ENCODE assay signal across 23 cellular contexts in genomic region chr1:113958691-113959090, GRCh38. TPM values are rescaled to one million over a fixed set of nuclear protein-coding genes. Genes with fewer than 3 reads are reported as not detected.
DNase-seq lines count a peak whose midpoint lies in the region; ATAC-seq and TF ChIP-seq lines count a peak whose summit lies in the region.
"Had no signal": no experiment of that assay in that cellular context is flagged by ENCODE, and none has a peak within 500 bp of the region (broad histone marks: within the 10 kb centered on the region; RNA-seq: fewer than 3 reads in every experiment).

No MANE protein-coding gene starts in this region.

- TF ChIP-seq CTCF in IMR-90 (conservative IDR thresholded peaks at IDR 0.05; ENCODE audit: low read depth, low read length) (no peak), epithelial cell of esophagus (IDR thresholded peaks at IDR 0.05; ENCODE audit: insufficient read depth, low read depth, low read length, missing control alignments) (no peak)

- no peaks in the 10 kb centered on the region for H4K20me1 ChIP-seq in IMR-90 (ENCODE audit: insufficient read depth, low read length)

- WGBS in IMR-90 (ENCODE audit: extremely low coverage in 2 of 2, insufficient read length in 1 of 2), 2 experiments: no CpG with 5 or more reads among the region's 1 CpG

- no peak overlapping the region for H3K9ac ChIP-seq in IMR-90 (ENCODE audit: low read depth, low read length)

- TF ChIP-seq POLR2A in IMR-90 (IDR thresholded peaks at IDR 0.05; ENCODE audit: low read depth, low read length): no peak

- H2AK5ac ChIP-seq in IMR-90 (ENCODE audit: low read depth, low read length): no peak overlapping the region

- H2BK20ac ChIP-seq in IMR-90 (ENCODE audit: low read depth, low read length): no peak overlapping the region

- no peak overlapping the region for H2BK5ac ChIP-seq in IMR-90 (ENCODE audit: low read depth, low read length, poor library complexity, severe bottlenecking)

- dilution Hi-C loops in IMR-90 (cut with HindIII; ENCODE audit: low sequenced_read_pairs, unreplicated experiment): no loop called here

- DNase-seq in IMR-90 (peak; percentile 20), epithelial cell of esophagus (ENCODE audit: low read depth) (peak; percentile 66), SW480 (ENCODE audit: low spot score) (no peak)
- no peak for DNase-seq in activated T-helper 2 cell treated with anti-CD3 and anti-CD28 coated beads, Interferon-gamma antibody, Interleukin-2, Interleukin-4, amounts not matched to agents 10 μg/mL and 5 μg/mL and 100 μg/mL, durations not matched to agents 14 hours and 24 hours and 36 hours (ENCODE audit: low spot score)
- DNase-seq in stimulated activated effector memory CD8-positive, alpha-beta T cell treated with anti-CD3 and anti-CD28 coated beads, Interleukin-12 subunit alpha, Interleukin-12 subunit beta, amount 100 ng/mL, for 72 hours (ENCODE audit: low spot score in 2 of 2): no peak
- DNase-seq in CD8-positive, alpha-beta memory T cell: no peak
- DNase-seq: COR-L47, DMS 273 treated with DMSO at 0.1 percent for 48 hours, KBM-7, MM.1S, NCI-H1105 treated with DMSO at 0.1 percent for 48 hours, NCI-H2029 treated with DMSO at 0.1 percent for 48 hours, NCI-H2171, NCI-H345, NCI-H524, NCI-H774, Peyer's patch, SJCRH30 had no signal

- H3K27me3 ChIP-seq in IMR-90 (ENCODE audit: control insufficient read depth, insufficient read depth, low read length): no peaks in the 10 kb centered on the region
- no peaks in the 10 kb centered on the region for H3K27me3 ChIP-seq in CD8-positive, alpha-beta memory T cell (ENCODE audit: insufficient read depth, low read length, poor library complexity, severe bottlenecking)
- H3K27me3 ChIP-seq: BE2C, Peyer's patch, SJCRH30 had no signal

- H4K8ac ChIP-seq in IMR-90 (ENCODE audit: low read depth in 2 of 2, low read length in 2 of 2): no peak overlapping the region

- H3K9me3 ChIP-seq in IMR-90 (ENCODE audit: control insufficient read depth, insufficient read depth, low read length): no peaks in the 10 kb centered on the region
- H3K9me3 ChIP-seq in CD8-positive, alpha-beta memory T cell (ENCODE audit: low read length): no peaks in the 10 kb centered on the region
- H3K9me3 ChIP-seq: BE2C, HAP-1, Peyer's patch, SJCRH30 had no signal

- H3K14ac ChIP-seq in IMR-90 (replicated peaks; ENCODE audit: low read depth, low read length): no peak overlapping the region

- no peak overlapping the region for H3K18ac ChIP-seq in IMR-90 (ENCODE audit: low read depth, low read length)

- POLR2A ChIA-PET in IMR-90 (lab: Charles Lee; ENCODE audit: unreplicated experiment): no interaction called here
- POLR2A ChIA-PET in CD8-positive, alpha-beta memory T cell (lab: Charles Lee): no interaction called here

- CTCF ChIA-PET in IMR-90 (lab: Yijun Ruan, JAX): interaction anchor here (1.4 kb wide), 1 partner anchor 10 kb away, joined by 5 read pairs; no protein-coding TSS in a partner anchor
- CTCF ChIA-PET in CD8-positive, alpha-beta memory T cell (lab: Charles Lee): no interaction called here

- H3K23ac ChIP-seq in IMR-90 (ENCODE audit: low read depth, low read length): no peak overlapping the region

- H3K36me3 ChIP-seq in IMR-90 (ENCODE audit: control insufficient read depth, insufficient read depth, low read length): peaks cover 18% of the 10 kb centered on the region
- peaks cover 66% of the 10 kb centered on the region for H3K36me3 ChIP-seq in CD8-positive, alpha-beta memory T cell (ENCODE audit: insufficient read depth, low read length)

- H2BK15ac ChIP-seq in IMR-90 (ENCODE audit: low read depth, low read length): no peak overlapping the region

- H3K27me3 Mint-ChIP-seq in activated T-helper 2 cell treated with anti-CD3 and anti-CD28 coated beads, Interferon-gamma antibody, Interleukin-2, Interleukin-4, amounts not matched to agents 10 μg/mL and 5 μg/mL and 100 μg/mL, durations not matched to agents 14 hours and 24 hours and 36 hours (ENCODE audit: low read depth): no peaks in the 10 kb centered on the region
- no peaks in the 10 kb centered on the region for H3K27me3 Mint-ChIP-seq in CD8-positive, alpha-beta memory T cell

- in situ Hi-C loops in IMR-90 (cut with MboI; ENCODE audit: low sequenced_read_pairs): loop anchor here (25.0 kb wide), 1 partner anchor 754 kb away; the partner anchor contains the start of gene NRAS

- H3K4me3 ChIP-seq in IMR-90 (ENCODE audit: insufficient read depth, low read depth, low read length) (no peak overlapping the region), epithelial cell of esophagus (ENCODE audit: low read length) (no peak overlapping the region)
- no peak overlapping the region for H3K4me3 ChIP-seq in CD8-positive, alpha-beta memory T cell (ENCODE audit: low read length)
- H3K4me3 ChIP-seq: HAP-1, Peyer's patch, SJCRH30 had no signal

- intact Hi-C loops in IMR-90 (cut with micrococcal nuclease): no loop called here
- intact Hi-C loops in activated T-helper 2 cell treated with anti-CD3 and anti-CD28 coated beads, Interferon-gamma antibody, Interleukin-2, Interleukin-4, amounts not matched to agents 10 μg/mL and 5 μg/mL and 100 μg/mL, durations not matched to agents 14 hours and 24 hours and 36 hours (cut with micrococcal nuclease): no loop called here

- no peak for TF ChIP-seq RAD21 in IMR-90 (IDR thresholded peaks at IDR 0.05; ENCODE audit: low read length)

- H3K9me1 ChIP-seq in IMR-90 (ENCODE audit: insufficient read depth, low read length): no peaks in the 10 kb centered on the region

- H2BK120ac ChIP-seq in IMR-90 (ENCODE audit: low read depth, low read length): no peak overlapping the region

- no peak overlapping the region for H3K4ac ChIP-seq in IMR-90 (ENCODE audit: low read depth, low read length)

- H3K4me1 Mint-ChIP-seq in activated T-helper 2 cell treated with anti-CD3 and anti-CD28 coated beads, Interferon-gamma antibody, Interleukin-2, Interleukin-4, amounts not matched to agents 10 μg/mL and 5 μg/mL and 100 μg/mL, durations not matched to agents 14 hours and 24 hours and 36 hours (ENCODE audit: low read depth): peaks cover 36% of the 10 kb centered on the region
- peaks cover 17% of the 10 kb centered on the region for H3K4me1 Mint-ChIP-seq in stimulated activated effector memory CD8-positive, alpha-beta T cell treated with anti-CD3 and anti-CD28 coated beads, Interleukin-12 subunit alpha, Interleukin-12 subunit beta, amount 100 ng/mL, for 72 hours
- H3K4me1 Mint-ChIP-seq in CD8-positive, alpha-beta memory T cell: peaks cover 29 to 57% (median 49%) of the 10 kb centered on the region in 3 donors

- no TSS peak for BruUV-seq in IMR-90 (replicated peaks; lab: Mats Ljungman, UMichigan)

- peaks cover 83% of the 10 kb centered on the region for H3K36me3 Mint-ChIP-seq in activated T-helper 2 cell treated with anti-CD3 and anti-CD28 coated beads, Interferon-gamma antibody, Interleukin-2, Interleukin-4, amounts not matched to agents 10 μg/mL and 5 μg/mL and 100 μg/mL, durations not matched to agents 14 hours and 24 hours and 36 hours (ENCODE audit: low read depth)
- H3K36me3 Mint-ChIP-seq in stimulated activated effector memory CD8-positive, alpha-beta T cell treated with anti-CD3 and anti-CD28 coated beads, Interleukin-12 subunit alpha, Interleukin-12 subunit beta, amount 100 ng/mL, for 72 hours: peaks cover 100% of the 10 kb centered on the region
- peaks cover 4 to 92% (median 22%) of the 10 kb centered on the region in 3 donors for H3K36me3 Mint-ChIP-seq in CD8-positive, alpha-beta memory T cell

- H2AK9ac ChIP-seq in IMR-90 (replicated peaks; ENCODE audit: low read depth, low read length, poor library complexity): no peak overlapping the region

- no peaks in the 10 kb centered on the region for H3K4me1 ChIP-seq in IMR-90 (ENCODE audit: control insufficient read depth, insufficient read depth, low read length)
- peaks cover 7% of the 10 kb centered on the region for H3K4me1 ChIP-seq in CD8-positive, alpha-beta memory T cell (ENCODE audit: insufficient read depth, low read length)
- H3K4me1 ChIP-seq: BE2C, HAP-1, Peyer's patch, SJCRH30 had no signal

- peaks cover 4 to 5% of the 10 kb centered on the region in 2 experiments; a peak in 2 of 4 replicates for H3K79me1 ChIP-seq in IMR-90 (ENCODE audit: low read depth in 1 of 2, low read length in 2 of 2)

- no peak overlapping the region for H3K4me3 Mint-ChIP-seq in activated T-helper 2 cell treated with anti-CD3 and anti-CD28 coated beads, Interferon-gamma antibody, Interleukin-2, Interleukin-4, amounts not matched to agents 10 μg/mL and 5 μg/mL and 100 μg/mL, durations not matched to agents 14 hours and 24 hours and 36 hours (ENCODE audit: low read depth)
- H3K4me3 Mint-ChIP-seq in stimulated activated effector memory CD8-positive, alpha-beta T cell treated with anti-CD3 and anti-CD28 coated beads, Interleukin-12 subunit alpha, Interleukin-12 subunit beta, amount 100 ng/mL, for 72 hours: no peak overlapping the region
- H3K4me3 Mint-ChIP-seq in CD8-positive, alpha-beta memory T cell: no peak overlapping the region

- peak overlapping the region; percentile 29 for H3K27ac Mint-ChIP-seq in activated T-helper 2 cell treated with anti-CD3 and anti-CD28 coated beads, Interferon-gamma antibody, Interleukin-2, Interleukin-4, amounts not matched to agents 10 μg/mL and 5 μg/mL and 100 μg/mL, durations not matched to agents 14 hours and 24 hours and 36 hours
- H3K27ac Mint-ChIP-seq in stimulated activated effector memory CD8-positive, alpha-beta T cell treated with anti-CD3 and anti-CD28 coated beads, Interleukin-12 subunit alpha, Interleukin-12 subunit beta, amount 100 ng/mL, for 72 hours: peak overlapping the region; percentile 33
- H3K27ac Mint-ChIP-seq in CD8-positive, alpha-beta memory T cell: peak overlapping the region in 3 of 8 donors; percentile 48 to 64 (median 54)

- no peak overlapping the region for H3K56ac ChIP-seq in IMR-90 (ENCODE audit: extremely low read depth, insufficient read depth, low read length)

- no peak overlapping the region for H3K4me2 ChIP-seq in IMR-90 (ENCODE audit: low read depth, low read length)

- no peak overlapping the region for H4K91ac ChIP-seq in IMR-90 (ENCODE audit: insufficient read depth, low read depth, low read length)

- no peak overlapping the region for H3K27ac ChIP-seq in IMR-90 (ENCODE audit: insufficient read depth, low read length)
- H3K27ac ChIP-seq in CD8-positive, alpha-beta memory T cell (ENCODE audit: low read depth, low read length): no peak overlapping the region
- H3K27ac ChIP-seq: HL-60, Peyer's patch, SJCRH30 had no signal

- H4K5ac ChIP-seq in IMR-90 (ENCODE audit: low read depth, low read length): no peak overlapping the region

- peak; percentile 48; the same call in 1 of the 2 replicates for ATAC-seq in IMR-90 (ENCODE audit: low read depth)
- no peak for ATAC-seq in stimulated activated effector memory CD8-positive, alpha-beta T cell treated with anti-CD3 and anti-CD28 coated beads, Interleukin-12 subunit alpha, Interleukin-12 subunit beta, amount 100 ng/mL, for 72 hours
- no peak for ATAC-seq in HG02763 (IDR thresholded peaks at IDR 0.05; ENCODE audit: unreplicated experiment)
- ATAC-seq: HepG2 had no signal

- H3K9me3 Mint-ChIP-seq in activated T-helper 2 cell treated with anti-CD3 and anti-CD28 coated beads, Interferon-gamma antibody, Interleukin-2, Interleukin-4, amounts not matched to agents 10 μg/mL and 5 μg/mL and 100 μg/mL, durations not matched to agents 14 hours and 24 hours and 36 hours: no peaks in the 10 kb centered on the region
- no peaks in the 10 kb centered on the region for H3K9me3 Mint-ChIP-seq in stimulated activated effector memory CD8-positive, alpha-beta T cell treated with anti-CD3 and anti-CD28 coated beads, Interleukin-12 subunit alpha, Interleukin-12 subunit beta, amount 100 ng/mL, for 72 hours
- no peaks in the 10 kb centered on the region for H3K9me3 Mint-ChIP-seq in CD8-positive, alpha-beta memory T cell

- H2AFZ ChIP-seq in IMR-90 (replicated peaks; ENCODE audit: low read length, poor library complexity): no peak overlapping the region

RNA-seq across cellular contexts. Expression of gene OLFML3, which starts 20.6 kb away (rescaled TPM):
- total RNA-seq in IMR-90 (2012; rRNA removed): 37.8 and 40.9 TPM in 2 replicates
- 66.6 and 71.3 TPM in 2 replicates for polyA plus RNA-seq in IMR-90 (2012; rRNA removed)
- 58.3 and 69.7 TPM in 2 replicates for polyA plus RNA-seq in IMR-90 (2012; cell fraction: cytosol; rRNA removed)
- polyA plus RNA-seq in IMR-90 (2012; cell fraction: nucleus; rRNA removed; ENCODE audit: low replicate concordance): 25.9 and 31.7 TPM in 2 replicates
- total RNA-seq in activated T-helper 2 cell treated with anti-CD3 and anti-CD28 coated beads, Interferon-gamma antibody, Interleukin-2, Interleukin-4, amounts not matched to agents 10 μg/mL and 5 μg/mL and 100 μg/mL, durations not matched to agents 14 hours and 24 hours and 36 hours: 0.11 and 0.18 TPM in 2 replicates
- total RNA-seq in CD8-positive, alpha-beta memory T cell: under 1 TPM; 0.18 to 0.24 TPM
- not detected for polyA plus RNA-seq in CD8-positive, alpha-beta memory T cell

RNA-seq across cellular contexts. Expression of gene HIPK1, which starts 29.6 kb away (rescaled TPM):
- total RNA-seq in IMR-90 (2012; rRNA removed): 25.3 and 33.9 TPM in 2 replicates
- polyA plus RNA-seq in IMR-90 (2012; rRNA removed): 15.1 and 15.3 TPM in 2 replicates
- 3.0 and 9.2 TPM in 2 replicates for polyA plus RNA-seq in IMR-90 (2012; cell fraction: cytosol; rRNA removed)
- polyA plus RNA-seq in IMR-90 (2012; cell fraction: nucleus; rRNA removed; ENCODE audit: low replicate concordance): 17.7 and 21.3 TPM in 2 replicates
- total RNA-seq in activated T-helper 2 cell treated with anti-CD3 and anti-CD28 coated beads, Interferon-gamma antibody, Interleukin-2, Interleukin-4, amounts not matched to agents 10 μg/mL and 5 μg/mL and 100 μg/mL, durations not matched to agents 14 hours and 24 hours and 36 hours: 108 and 111 TPM in 2 replicates
- 10 to 100 TPM; 80.9 to 81.2 TPM for total RNA-seq in CD8-positive, alpha-beta memory T cell
- 19.4 TPM for polyA plus RNA-seq in CD8-positive, alpha-beta memory T cell

RNA-seq across cellular contexts. Expression of gene DCLRE1B, which starts 53.6 kb away (rescaled TPM):
- total RNA-seq in IMR-90 (2012; rRNA removed): 6.1 TPM in 2 replicates
- 4.4 and 4.9 TPM in 2 replicates for polyA plus RNA-seq in IMR-90 (2012; rRNA removed)
- 2.6 and 2.7 TPM in 2 replicates for polyA plus RNA-seq in IMR-90 (2012; cell fraction: cytosol; rRNA removed)
- 1.1 and 1.4 TPM in 2 replicates for polyA plus RNA-seq in IMR-90 (2012; cell fraction: nucleus; rRNA removed; ENCODE audit: low replicate concordance)
- total RNA-seq in activated T-helper 2 cell treated with anti-CD3 and anti-CD28 coated beads, Interferon-gamma antibody, Interleukin-2, Interleukin-4, amounts not matched to agents 10 μg/mL and 5 μg/mL and 100 μg/mL, durations not matched to agents 14 hours and 24 hours and 36 hours: 18.8 and 20.8 TPM in 2 replicates
- total RNA-seq in CD8-positive, alpha-beta memory T cell: 10 to 100 TPM; 31.2 to 32.1 TPM
- 5.1 TPM for polyA plus RNA-seq in CD8-positive, alpha-beta memory T cell

RNA-seq across cellular contexts. Expression of gene AP4B1, which starts 54.1 kb away (rescaled TPM):
- 16.7 and 18.1 TPM in 2 replicates for total RNA-seq in IMR-90 (2012; rRNA removed)
- polyA plus RNA-seq in IMR-90 (2012; rRNA removed): 11.7 and 15.6 TPM in 2 replicates
- 2.7 and 6.6 TPM in 2 replicates for polyA plus RNA-seq in IMR-90 (2012; cell fraction: cytosol; rRNA removed)
- polyA plus RNA-seq in IMR-90 (2012; cell fraction: nucleus; rRNA removed; ENCODE audit: low replicate concordance): 9.4 and 58.1 TPM in 2 replicates
- 42.0 and 45.9 TPM in 2 replicates for total RNA-seq in activated T-helper 2 cell treated with anti-CD3 and anti-CD28 coated beads, Interferon-gamma antibody, Interleukin-2, Interleukin-4, amounts not matched to agents 10 μg/mL and 5 μg/mL and 100 μg/mL, durations not matched to agents 14 hours and 24 hours and 36 hours
- total RNA-seq in CD8-positive, alpha-beta memory T cell: 10 to 100 TPM; 33.7 to 36.2 TPM
- polyA plus RNA-seq in CD8-positive, alpha-beta memory T cell: 12.1 TPM

Comparison
In these comparisons a context has a peak if more than half of its experiments do, and no peak if none do; other contexts are left out.
1. DNase-seq: peak in IMR-90 (single experiment) and epithelial cell of esophagus (single experiment); none in activated T-helper 2 cell treated with anti-CD3 and anti-CD28 coated beads, Interferon-gamma antibody, Interleukin-2, Interleukin-4, amounts not matched to agents 10 μg/mL and 5 μg/mL and 100 μg/mL, durations not matched to agents 14 hours and 24 hours and 36 hours (single experiment), stimulated activated effector memory CD8-positive, alpha-beta T cell treated with anti-CD3 and anti-CD28 coated beads, Interleukin-12 subunit alpha, Interleukin-12 subunit beta, amount 100 ng/mL, for 72 hours (0 of 2), CD8-positive, alpha-beta memory T cell (0 of 5) and SW480 (single experiment).
2. RNA of gene OLFML3, which starts 20.6 kb away (total RNA-seq): 37.8 to 40.9 TPM in IMR-90; 0.18 to 0.24 TPM in CD8-positive, alpha-beta memory T cell and 0.11 to 0.18 TPM in activated T-helper 2 cell treated with anti-CD3 and anti-CD28 coated beads, Interferon-gamma antibody, Interleukin-2, Interleukin-4, amounts not matched to agents 10 μg/mL and 5 μg/mL and 100 μg/mL, durations not matched to agents 14 hours and 24 hours and 36 hours; every median in the first group is over 10 times any median in the second.